In genomic region chr16:60458255-60458654, GRCh38 we compare ENCODE assay signal across 24 cellular contexts.
"Had no signal": no experiment of that assay in that cellular context is flagged by ENCODE, and none has a peak within 500 bp of the region (broad histone marks: within the 10 kb centered on the region; RNA-seq: fewer than 3 reads in every experiment).

No MANE protein-coding gene starts in this region.

- H3K4me3 Mint-ChIP-seq: dendritic cell treated with granulocyte-macrophage colony-stimulating factor and Interleukin-4, amounts not matched to agents 40 ng/mL and 50 ng/mL, for 4 days; effector memory CD8-positive, alpha-beta T cell; endodermal cell had no signal

- H3K27me3 ChIP-seq: colonic mucosa, dorsolateral prefrontal cortex, esophagus muscularis mucosa, foreskin keratinocyte, gastrocnemius medialis, gastroesophageal sphincter, heart left ventricle, heart right ventricle had no signal

- H3K27ac Mint-ChIP-seq: dendritic cell treated with granulocyte-macrophage colony-stimulating factor and Interleukin-4, amounts not matched to agents 40 ng/mL and 50 ng/mL, for 4 days; effector memory CD8-positive, alpha-beta T cell; endodermal cell had no signal

- H3K4me3 ChIP-seq: colonic mucosa, coronary artery, dorsolateral prefrontal cortex, esophagus muscularis mucosa, gastrocnemius medialis, gastroesophageal sphincter, heart left ventricle, heart right ventricle had no signal

- ATAC-seq: effector memory CD8-positive, alpha-beta T cell; esophagus mucosa; foreskin keratinocyte; gastrocnemius medialis; gastroesophageal sphincter; heart left ventricle; heart right ventricle had no signal

- H3K4me1 Mint-ChIP-seq: endodermal cell had no signal

- H3K4me1 ChIP-seq: colonic mucosa, esophagus muscularis mucosa, foreskin keratinocyte, gastrocnemius medialis, gastroesophageal sphincter, heart left ventricle, heart right ventricle had no signal

- H3K9me3 ChIP-seq: colonic mucosa, gastrocnemius medialis had no signal

- DNase-seq: colonic mucosa; cortex of kidney; dermis blood vessel endothelial cell; dorsolateral prefrontal cortex; effector CD4-positive, alpha-beta T cell; effector CD8-positive, alpha-beta T cell; effector memory CD4-positive, alpha-beta T cell; effector memory CD8-positive, alpha-beta T cell; endodermal cell; erythroblast; foreskin fibroblast; foreskin keratinocyte; foreskin melanocyte; gastrocnemius medialis; glutamatergic neuron; head of caudate nucleus; heart left ventricle; heart right ventricle had no signal

- H3K27me3 Mint-ChIP-seq: dendritic cell treated with granulocyte-macrophage colony-stimulating factor and Interleukin-4, amounts not matched to agents 40 ng/mL and 50 ng/mL, for 4 days; effector memory CD8-positive, alpha-beta T cell had no signal

- H3K36me3 ChIP-seq: colonic mucosa, esophagus muscularis mucosa, gastrocnemius medialis, gastroesophageal sphincter, heart left ventricle, heart right ventricle had no signal

- H3K27ac ChIP-seq: colonic mucosa, coronary artery, dorsolateral prefrontal cortex, epithelial cell of prostate, esophagus muscularis mucosa, foreskin keratinocyte, gastrocnemius medialis, gastroesophageal sphincter, heart left ventricle, heart right ventricle had no signal

- H3K9me3 Mint-ChIP-seq: dendritic cell treated with granulocyte-macrophage colony-stimulating factor and Interleukin-4, amounts not matched to agents 40 ng/mL and 50 ng/mL, for 4 days; endodermal cell had no signal
